ENCODE assay signal across 12 cellular contexts in genomic region chr11:3161309-3161708, GRCh38. TPM values are rescaled to one million over a fixed set of nuclear protein-coding genes. Genes with fewer than 3 reads are reported as not detected.
A peak's percentile ranks its signal among the peaks of the same experiment; 100 is the strongest.
DNase-seq lines count a peak whose midpoint lies in the region; ATAC-seq and TF ChIP-seq lines count a peak whose summit lies in the region.
"Had no signal": no experiment of that assay in that cellular context is flagged by ENCODE, and none has a peak within 500 bp of the region (broad histone marks: within the 10 kb centered on the region; RNA-seq: fewer than 3 reads in every experiment).

No MANE protein-coding gene starts in this region.

- peak overlapping the region; percentile 21; the same call in 1 of the 2 replicates for H2AK5ac ChIP-seq in IMR-90 (ENCODE audit: low read depth, low read length)

- WGBS in IMR-90 (ENCODE audit: extremely low coverage in 2 of 2, insufficient read length in 1 of 2), 2 experiments, result 86% methylated on average over 3 of the region's 14 CpGs; no CpG with 5 or more reads in 1 of the 2 experiments

- peak overlapping the region in 1 of 2 experiments; percentile 7; a peak in 1 of 4 replicates for H4K8ac ChIP-seq in IMR-90 (ENCODE audit: low read depth in 2 of 2, low read length in 2 of 2)

- H3K14ac ChIP-seq in IMR-90 (replicated peaks; ENCODE audit: low read depth, low read length), result 0 out of 2 replicates have a peak overlapping the region, but pooled peaks have one; percentile 30

- H4K91ac ChIP-seq in IMR-90 (ENCODE audit: insufficient read depth, low read depth, low read length), result no peak overlapping the region

- H2BK120ac ChIP-seq in IMR-90 (ENCODE audit: low read depth, low read length), result no peak overlapping the region

- no peak overlapping the region for H3K56ac ChIP-seq in IMR-90 (ENCODE audit: extremely low read depth, insufficient read depth, low read length)

- H3K9me1 ChIP-seq in IMR-90 (ENCODE audit: insufficient read depth, low read length), result peaks cover 19% of the 10 kb centered on the region

- H3K4me3 ChIP-seq in IMR-90 (ENCODE audit: insufficient read depth, low read depth, low read length) (no peak overlapping the region), muscle layer of duodenum (ENCODE audit: low read depth in 1 of 2, low read length in 2 of 2) (peak overlapping the region; percentile 62 to 71), thoracic aorta (peak overlapping the region; percentile 88), Karpas-422 (ENCODE audit: low read length) (no peak overlapping the region)

- peak overlapping the region; percentile 66; the same call in 1 of the 2 replicates for H3K23ac ChIP-seq in IMR-90 (ENCODE audit: low read depth, low read length)

- H3K9me3 ChIP-seq in IMR-90 (ENCODE audit: control insufficient read depth, insufficient read depth, low read length), result no peaks in the 10 kb centered on the region
- no peaks in the 10 kb centered on the region for H3K9me3 ChIP-seq in muscle layer of duodenum (ENCODE audit: control insufficient read depth in 1 of 2, low read length in 2 of 2)
- no peaks in the 10 kb centered on the region for H3K9me3 ChIP-seq in thoracic aorta
- H3K9me3 ChIP-seq in Karpas-422 (ENCODE audit: low read length), result no peaks in the 10 kb centered on the region

- no peak overlapping the region for H2BK15ac ChIP-seq in IMR-90 (ENCODE audit: low read depth, low read length)

- dilution Hi-C loops in IMR-90 (cut with HindIII; ENCODE audit: low sequenced_read_pairs, unreplicated experiment), result no loop called here

- peak overlapping the region; percentile 24; the same call in 1 of the 2 replicates for H3K4ac ChIP-seq in IMR-90 (ENCODE audit: low read depth, low read length)

- H3K4me3 Mint-ChIP-seq in endothelial cell (ENCODE audit: unreplicated experiment), result peak overlapping the region; percentile 83

- H3K4me1 ChIP-seq in IMR-90 (ENCODE audit: control insufficient read depth, insufficient read depth, low read length) (peaks cover 46% of the 10 kb centered on the region), muscle layer of duodenum (ENCODE audit: control insufficient read depth in 1 of 2, insufficient read depth in 2 of 2, low read length in 2 of 2) (peaks cover 26 to 72% of the 10 kb centered on the region in 2 donors), thoracic aorta (ENCODE audit: control insufficient read depth in 1 of 2, low read depth in 2 of 2) (peaks cover 34 to 77% of the 10 kb centered on the region in 2 donors), Karpas-422 (ENCODE audit: low read length) (no peaks in the 10 kb centered on the region)

- no peak overlapping the region for H2BK20ac ChIP-seq in IMR-90 (ENCODE audit: low read depth, low read length)

- H3K27me3 ChIP-seq in IMR-90 (ENCODE audit: control insufficient read depth, insufficient read depth, low read length), result no peaks in the 10 kb centered on the region
- H3K27me3 ChIP-seq in muscle layer of duodenum (ENCODE audit: low read depth, low read length), result no peaks in the 10 kb centered on the region
- H3K27me3 ChIP-seq in thoracic aorta (replicated peaks; ENCODE audit: insufficient read depth), result no peaks in the 10 kb centered on the region
- no peaks in the 10 kb centered on the region for H3K27me3 ChIP-seq in Karpas-422 (ENCODE audit: low read length)

- POLR2A ChIA-PET in IMR-90 (lab: Charles Lee; ENCODE audit: unreplicated experiment), result no interaction called here

- H3K4me2 ChIP-seq in IMR-90 (ENCODE audit: low read depth, low read length) (peak overlapping the region; percentile 89), Karpas-422 (ENCODE audit: low read depth, low read length, poor library complexity, severe bottlenecking) (no peak overlapping the region)

- H3K79me2 ChIP-seq in Karpas-422 (ENCODE audit: low read length), result no peaks in the 10 kb centered on the region

- H3K36me3 ChIP-seq in IMR-90 (ENCODE audit: control insufficient read depth, insufficient read depth, low read length) (no peaks in the 10 kb centered on the region), muscle layer of duodenum (ENCODE audit: control insufficient read depth in 1 of 2, insufficient read depth in 2 of 2, low read length in 2 of 2) (no peaks in the 10 kb centered on the region), thoracic aorta (no peaks in the 10 kb centered on the region), Karpas-422 (ENCODE audit: insufficient read depth, low read length) (no peaks in the 10 kb centered on the region)

- H3K4me1 Mint-ChIP-seq in endothelial cell (ENCODE audit: unreplicated experiment), result peaks cover 20% of the 10 kb centered on the region

- TF ChIP-seq POLR2A in IMR-90 (IDR thresholded peaks at IDR 0.05; ENCODE audit: low read depth, low read length), result no peak

- ATAC-seq in IMR-90 (ENCODE audit: low read depth) (no peak), thoracic aorta (ENCODE audit: insufficient number of reproducible peaks, low FRiP score, low read depth) (no peak), HG03108 (IDR thresholded peaks at IDR 0.05; ENCODE audit: unreplicated experiment) (no peak)

- intact Hi-C loops in IMR-90 (cut with micrococcal nuclease), result loop anchor here (5.0 to 10.0 kb wide), 2 partner anchors 39 to 107 kb away; partner anchors contain the start of gene CARS1

- no peak overlapping the region for H4K5ac ChIP-seq in IMR-90 (ENCODE audit: low read depth, low read length)

- H3K27me3 Mint-ChIP-seq in endothelial cell (ENCODE audit: unreplicated experiment), result peaks cover 17% of the 10 kb centered on the region

- no peak for TF ChIP-seq RAD21 in IMR-90 (IDR thresholded peaks at IDR 0.05; ENCODE audit: low read length)

- no peaks in the 10 kb centered on the region for H3K9me2 ChIP-seq in Karpas-422 (replicated peaks; ENCODE audit: insufficient read depth, low read length)

- DNase-seq in IMR-90, result no peak
- DNase-seq in endothelial cell (ENCODE audit: low spot score), result no peak
- DNase-seq in thoracic aorta (ENCODE audit: low spot score), result no peak
- no peak for DNase-seq in stimulated activated CD4-positive, alpha-beta T cell treated with anti-CD3 and anti-CD28 coated beads, Interleukin-2, amount 100 ng/mL, for 48 hours
- no peak for DNase-seq in Karpas-422
- no peak for DNase-seq in stimulated activated naive CD4-positive, alpha-beta T cell (lab: John Stamatoyannopoulos, UW)
- DNase-seq: NCI-H526 had no signal

- H3K9me3 Mint-ChIP-seq in endothelial cell (ENCODE audit: unreplicated experiment), result no peaks in the 10 kb centered on the region

- BruUV-seq in IMR-90 (replicated peaks; lab: Mats Ljungman, UMichigan), result no TSS peak

- H3K27ac ChIP-seq in IMR-90 (ENCODE audit: insufficient read depth, low read length) (no peak overlapping the region), muscle layer of duodenum (ENCODE audit: low read length) (peak overlapping the region; percentile 87), thoracic aorta (peak overlapping the region; percentile 56 to 89), Karpas-422 (ENCODE audit: low read length) (no peak overlapping the region)

- H3K18ac ChIP-seq in IMR-90 (ENCODE audit: low read depth, low read length), result no peak overlapping the region

- no peak overlapping the region for H3K9ac ChIP-seq in IMR-90 (ENCODE audit: low read depth, low read length)
- no peak overlapping the region for H3K9ac ChIP-seq in Karpas-422 (ENCODE audit: low read length)

- no peak overlapping the region for H3K27ac Mint-ChIP-seq in endothelial cell (ENCODE audit: unreplicated experiment)

- peaks cover 73% of the 10 kb centered on the region for H4K20me1 ChIP-seq in IMR-90 (ENCODE audit: insufficient read depth, low read length)
- H4K20me1 ChIP-seq in Karpas-422 (ENCODE audit: insufficient read depth, low read depth, low read length), result 0 out of 2 replicates have a peak, but pooled peaks cover 4% of the 10 kb centered on the region

- in situ Hi-C loops in IMR-90 (cut with MboI; ENCODE audit: low sequenced_read_pairs), result no loop called here

- H2BK5ac ChIP-seq in IMR-90 (ENCODE audit: low read depth, low read length, poor library complexity, severe bottlenecking), result no peak overlapping the region

- no peak overlapping the region for H2AK9ac ChIP-seq in IMR-90 (replicated peaks; ENCODE audit: low read depth, low read length, poor library complexity)

- TF ChIP-seq CTCF in IMR-90 (conservative IDR thresholded peaks at IDR 0.05; ENCODE audit: low read depth, low read length), result no peak
- no peak for TF ChIP-seq CTCF in endothelial cell (IDR thresholded peaks at IDR 0.05; ENCODE audit: unreplicated experiment)
- TF ChIP-seq CTCF in thoracic aorta (IDR thresholded peaks at IDR 0.05), result no peak

- H2AFZ ChIP-seq in IMR-90 (replicated peaks; ENCODE audit: low read length, poor library complexity) (no peak overlapping the region), Karpas-422 (ENCODE audit: low read length) (no peak overlapping the region)

- peaks cover 3% of the 10 kb centered on the region for H3K36me3 Mint-ChIP-seq in endothelial cell (ENCODE audit: low read depth, unreplicated experiment)

- CTCF ChIA-PET in IMR-90 (lab: Yijun Ruan, JAX), result no interaction called here

- H3K79me1 ChIP-seq in IMR-90 (ENCODE audit: low read depth in 1 of 2, low read length in 2 of 2), result peaks cover 28 to 83% of the 10 kb centered on the region in 2 experiments

TF ChIP-seq in IMR-90, 13 proteins besides CTCF, POLR2A, EP300 and RAD21 (continues in another document):
- no peak for TF ChIP-seq MXI1 (IDR thresholded peaks at IDR 0.05; ENCODE audit: borderline replicate concordance, low read depth, low read length)
- TF ChIP-seq CHD1 (IDR thresholded peaks at IDR 0.05; ENCODE audit: low read depth, low read length), result no peak

RNA-seq across cellular contexts. Expression of gene OSBPL5, which starts 3.8 kb away (rescaled TPM):
- total RNA-seq in IMR-90 (2012; rRNA removed) (14.4 and 14.9 TPM in 2 replicates), endothelial cell (ENCODE audit: unreplicated experiment) (55.2 TPM), thoracic aorta (100 to 1,000 TPM in 1 of 2 donors, 10 to 100 TPM in 1; 99.9 to 121 TPM)
- polyA plus RNA-seq in IMR-90 (2012; rRNA removed), result 22.3 and 24.1 TPM in 2 replicates
- 14.5 and 18.6 TPM in 2 replicates for polyA plus RNA-seq in IMR-90 (2012; cell fraction: cytosol; rRNA removed)
- 66.7 and 137 TPM in 2 replicates for polyA plus RNA-seq in IMR-90 (2012; cell fraction: nucleus; rRNA removed; ENCODE audit: low replicate concordance)
- total RNA-seq in Karpas-422 (2014; rRNA removed; shearing (Covaris generic); ENCODE audit: low replicate concordance), result not detected in 2 replicates

RNA-seq across cellular contexts. Expression of gene MRGPRG, which starts 57.3 kb away (rescaled TPM):
- total RNA-seq in IMR-90 (2012; rRNA removed), result not detected in 2 replicates
- not detected in 2 replicates for polyA plus RNA-seq in IMR-90 (2012; rRNA removed)
- polyA plus RNA-seq in IMR-90 (2012; cell fraction: cytosol; rRNA removed), result not detected in 2 replicates
- polyA plus RNA-seq in IMR-90 (2012; cell fraction: nucleus; rRNA removed; ENCODE audit: low replicate concordance), result not detected in 2 replicates
- total RNA-seq in endothelial cell (ENCODE audit: unreplicated experiment), result not detected
- total RNA-seq in thoracic aorta, result not detected
- not detected in 2 replicates for total RNA-seq in Karpas-422 (2014; rRNA removed; shearing (Covaris generic); ENCODE audit: low replicate concordance)
- total RNA-seq: Daoy; kidney epithelial cell; T-helper 2 cell treated with Interferon-gamma antibody and Interleukin-4, amounts not matched to agents 100 ng/mL and 5 ng/mL, for 36 hours had no signal

Comparison
In these comparisons a context has a peak if more than half of its experiments do, and no peak if none do; other contexts are left out.
1. H3K27ac ChIP-seq: peak in muscle layer of duodenum (single experiment) and thoracic aorta (2 of 2); none in IMR-90 (single experiment) and Karpas-422 (single experiment).
2. H3K4me3 ChIP-seq: peak in muscle layer of duodenum (2 of 2) and thoracic aorta (single experiment); none in IMR-90 (single experiment) and Karpas-422 (single experiment).
3. RNA of gene OSBPL5, which starts 3.8 kb away (total RNA-seq): 99.9 to 121 TPM in thoracic aorta, 55.2 TPM in endothelial cell (single experiment) and 14.4 to 14.9 TPM in IMR-90; not detected in Karpas-422; every median in the first group is over 10 times any median in the second.